ENCODE assay signal across 19 cellular contexts in the genomic region with DNA sequence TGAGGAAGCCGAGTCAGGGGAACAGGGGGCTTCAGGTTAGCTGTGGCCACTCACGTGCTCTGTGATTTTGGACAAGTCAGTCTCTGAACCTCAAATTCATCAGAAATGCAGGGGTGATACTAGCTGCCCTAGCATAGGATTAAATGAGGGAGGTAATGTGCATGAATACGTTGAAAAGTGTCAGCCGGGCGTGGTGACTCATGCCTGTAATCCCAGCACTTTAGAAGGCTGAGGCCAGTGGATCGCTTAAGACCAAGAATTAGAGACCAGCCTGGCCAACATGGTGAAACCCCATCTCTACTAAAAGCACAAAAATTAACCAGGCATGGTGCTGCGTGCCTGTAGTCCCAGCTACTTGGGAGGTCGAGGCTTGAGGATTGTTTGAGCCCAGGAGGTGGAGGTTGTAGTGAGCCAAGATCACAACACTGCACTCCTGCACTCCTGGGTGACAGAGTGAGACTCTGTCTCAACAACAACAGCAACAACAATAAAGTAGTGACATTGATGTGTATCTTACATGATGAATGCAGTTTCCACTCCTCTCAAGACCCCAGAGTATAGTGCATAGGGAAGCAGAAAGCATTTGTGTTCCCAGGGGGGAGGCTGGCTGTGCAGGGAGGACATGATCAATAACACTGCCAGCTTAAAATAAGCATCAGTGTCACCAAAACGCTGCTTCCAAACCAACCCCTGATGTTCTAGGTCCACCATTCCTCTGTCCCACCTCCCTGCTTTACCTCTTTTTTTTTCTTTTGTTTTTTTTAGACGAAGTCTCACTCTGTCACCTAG.
DNase-seq lines count a peak whose midpoint lies in the region; ATAC-seq, FAIRE-seq and TF ChIP-seq lines count a peak whose summit lies in the region.
"Had no signal": no experiment of that assay in that cellular context is flagged by ENCODE, and none has a peak within 500 bp of the region (broad histone marks: within the 10 kb centered on the region; RNA-seq: fewer than 3 reads in every experiment).

No MANE protein-coding gene starts in this region.

- H3K79me2 ChIP-seq in OCI-LY1 (ENCODE audit: insufficient read depth, low read length): no peaks in the 10 kb centered on the region

- DNase-seq in GM12891 (ENCODE audit: insufficient read length, low spot score) (no peak), epithelial cell of esophagus (ENCODE audit: low read depth) (peak; percentile 20), retinal pigment epithelial cell (ENCODE audit: low read depth) (peak; percentile 58), NCI-H1417 (lab: John Stamatoyannopoulos, UW) (no peak), activated gamma-delta T cell (lab: John Stamatoyannopoulos, UW) (no peak), GM19239 (ENCODE audit: insufficient read length, low spot score) (no peak)
- DNase-seq: activated CD4-positive, CD25-positive, alpha-beta regulatory T cell; activated CD8-positive, alpha-beta T cell treated with anti-CD3 and anti-CD28 coated beads, Interleukin-2, amount 10 ng/mL, durations not matched to agents 7 days and 5 days; activated naive CD8-positive, alpha-beta T cell treated with anti-CD3 and anti-CD28 coated beads for 36 hours; CD8-positive, alpha-beta memory T cell; colonic mucosa; DND-41; foreskin melanocyte; NCI-H187 treated with DMSO at 0.1 percent for 48 hours; NCI-H446 treated with DMSO at 0.1 percent for 48 hours had no signal

- H3K9ac ChIP-seq in OCI-LY1 (ENCODE audit: low read length): peak overlapping the region; percentile 10; the same call in 1 of the 2 replicates

- no peaks in the 10 kb centered on the region for H3K36me3 ChIP-seq in OCI-LY1 (ENCODE audit: insufficient read depth, low read length)
- H3K36me3 ChIP-seq: colonic mucosa had no signal

- H3K4me3 ChIP-seq in OCI-LY1 (ENCODE audit: low read depth, low read length, poor library complexity, severe bottlenecking): peak overlapping the region; percentile 13
- no peak overlapping the region for H3K4me3 ChIP-seq in epithelial cell of esophagus (ENCODE audit: low read length)
- H3K4me3 ChIP-seq in retinal pigment epithelial cell (ENCODE audit: low read length): no peak overlapping the region
- H3K4me3 ChIP-seq: colonic mucosa had no signal

- peak overlapping the region; percentile 49 for H3K27ac ChIP-seq in OCI-LY1 (ENCODE audit: low read depth, low read length, poor library complexity, severe bottlenecking)
- H3K27ac ChIP-seq: colonic mucosa had no signal

- TF ChIP-seq CTCF in OCI-LY1 (IDR thresholded peaks at IDR 0.05; ENCODE audit: low read length) (no peak), epithelial cell of esophagus (IDR thresholded peaks at IDR 0.05; ENCODE audit: insufficient read depth, low read depth, low read length, missing control alignments) (no peak), retinal pigment epithelial cell (conservative IDR thresholded peaks at IDR 0.05; ENCODE audit: low read depth, low read length) (no peak)

- H3K9me3 ChIP-seq in OCI-LY1 (ENCODE audit: low read length): no peaks in the 10 kb centered on the region
- H3K9me3 ChIP-seq: colonic mucosa had no signal

- no peak overlapping the region for H2AFZ ChIP-seq in OCI-LY1 (ENCODE audit: low read length)

- no peaks in the 10 kb centered on the region for H4K20me1 ChIP-seq in OCI-LY1 (ENCODE audit: insufficient read depth, low read length)

- peak overlapping the region; percentile 50 for H3K4me2 ChIP-seq in OCI-LY1 (ENCODE audit: low read length)

- H3K9me2 ChIP-seq in OCI-LY1 (ENCODE audit: low read depth, low read length): no peaks in the 10 kb centered on the region

- no peaks in the 10 kb centered on the region for H3K27me3 ChIP-seq in OCI-LY1 (ENCODE audit: insufficient read depth, low read length)
- H3K27me3 ChIP-seq: colonic mucosa had no signal

- H3F3A ChIP-seq in OCI-LY1 (ENCODE audit: insufficient read depth, low read length): no peaks in the 10 kb centered on the region; the same call in 1 of the 2 replicates

- no peak for ATAC-seq in GM18519 (IDR thresholded peaks at IDR 0.05; ENCODE audit: low FRiP score, unreplicated experiment)
- ATAC-seq: activated CD8-positive, alpha-beta T cell treated with anti-CD3 and anti-CD28 coated beads, Interleukin-2, amount 10 ng/mL, durations not matched to agents 7 days and 5 days; HCT116; Right ventricle myocardium inferior had no signal

- H3K4me1 ChIP-seq in OCI-LY1 (ENCODE audit: insufficient read depth, low read length, severe bottlenecking): peaks cover 29% of the 10 kb centered on the region
- H3K4me1 ChIP-seq: colonic mucosa had no signal

- FAIRE-seq in GM12891 (lab: Jason Lieb, UNC) (peak; percentile 31), GM19239 (lab: Jason Lieb, UNC) (no peak)

- no peak for TF ChIP-seq POLR2A in GM12891 (IDR thresholded peaks at IDR 0.05; ENCODE audit: low read depth, low read length)

TF ChIP-seq in GM12891, 5 proteins besides CTCF, POLR2A, EP300 and RAD21:
- TF ChIP-seq SPI1 (IDR thresholded peaks at IDR 0.05; ENCODE audit: low read depth, low read length): no peak
- no peak for TF ChIP-seq POU2F2 (IDR thresholded peaks at IDR 0.05; ENCODE audit: low read depth, low read length)
- no peak for TF ChIP-seq POLR2AphosphoS5 (IDR thresholded peaks at IDR 0.05; ENCODE audit: low read depth, low read length)
- no peak for TF ChIP-seq PAX5 (IDR thresholded peaks at IDR 0.05; ENCODE audit: insufficient read depth, low read length, severe bottlenecking)
- TF ChIP-seq TAF1 (IDR thresholded peaks at IDR 0.05; ENCODE audit: low read depth, low read length): no peak

Comparison
In these comparisons a context has a peak if more than half of its experiments do, and no peak if none do; other contexts are left out.
1. DNase-seq: peak in epithelial cell of esophagus (single experiment) and retinal pigment epithelial cell (single experiment); none in GM12891 (single experiment), NCI-H1417 (0 of 3), activated gamma-delta T cell (single experiment) and GM19239 (single experiment).